28 cellular contexts compared by ENCODE assay signal in the genomic region with DNA sequence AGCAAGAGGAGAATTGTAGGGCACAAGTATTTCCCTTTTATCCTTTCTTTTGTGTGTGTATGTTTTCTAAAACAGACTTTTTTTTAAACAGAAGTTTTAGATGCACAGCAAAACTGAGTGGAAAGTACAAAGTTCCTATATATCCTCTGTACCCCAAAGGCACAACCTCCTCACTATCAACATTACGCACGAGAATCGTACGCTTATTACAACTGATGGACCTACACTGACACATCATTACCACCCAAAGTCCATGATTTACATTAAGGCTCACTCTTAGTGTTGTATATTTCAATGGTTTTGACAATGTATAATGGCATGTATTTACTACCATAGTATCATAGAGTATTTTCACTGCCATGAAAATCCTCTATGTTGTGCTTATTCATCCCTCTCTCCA.
"Had no signal": no experiment of that assay in that cellular context is flagged by ENCODE, and none has a peak within 500 bp of the region (broad histone marks: within the 10 kb centered on the region; RNA-seq: fewer than 3 reads in every experiment).

No MANE protein-coding gene starts in this region.

- H3K9me3 ChIP-seq: esophagus muscularis mucosa, gastroesophageal sphincter, heart left ventricle, left lung, pancreas, suprapubic skin, transverse colon, upper lobe of right lung, uterus had no signal

- H3K4me3 ChIP-seq: coronary artery, esophagus muscularis mucosa, gastroesophageal sphincter, heart left ventricle, hepatocyte, left lung, pancreas, smooth muscle cell, suprapubic skin, transverse colon, upper lobe of right lung, uterus had no signal

- H3K36me3 ChIP-seq: esophagus muscularis mucosa, heart left ventricle, left lung, pancreas, suprapubic skin, upper lobe of right lung, uterus had no signal

- ATAC-seq: foreskin keratinocyte; gastroesophageal sphincter; heart left ventricle; left cardiac atrium; left lung; naive thymus-derived CD4-positive, alpha-beta T cell; pancreas; sciatic nerve; stimulated activated naive CD8-positive, alpha-beta T cell treated with anti-CD3 and anti-CD28 coated beads, Interleukin-15, amount 100 ng/mL, for 72 hours; upper lobe of right lung had no signal

- H3K27me3 ChIP-seq: esophagus muscularis mucosa, foreskin keratinocyte, gastroesophageal sphincter, heart left ventricle, hepatocyte, left lung, pancreas, suprapubic skin, transverse colon, upper lobe of right lung, uterus had no signal

- H2AFZ ChIP-seq: hepatocyte had no signal

- H3K9me3 Mint-ChIP-seq: naive thymus-derived CD4-positive, alpha-beta T cell; stimulated activated naive CD8-positive, alpha-beta T cell treated with anti-CD3 and anti-CD28 coated beads, Interleukin-15, amount 100 ng/mL, for 72 hours had no signal

- H3K4me2 ChIP-seq: hepatocyte, smooth muscle cell had no signal

- H3K27me3 Mint-ChIP-seq: naive thymus-derived CD4-positive, alpha-beta T cell; stimulated activated naive CD8-positive, alpha-beta T cell treated with anti-CD3 and anti-CD28 coated beads, Interleukin-15, amount 100 ng/mL, for 72 hours had no signal

- H3K27ac ChIP-seq: coronary artery, esophagus muscularis mucosa, foreskin keratinocyte, gastroesophageal sphincter, heart left ventricle, hepatocyte, left lung, pancreas, suprapubic skin, transverse colon, upper lobe of right lung, uterus had no signal

- H3K4me1 ChIP-seq: foreskin keratinocyte, uterus had no signal

- H3K27ac Mint-ChIP-seq: stimulated activated naive CD8-positive, alpha-beta T cell treated with anti-CD3 and anti-CD28 coated beads, Interleukin-15, amount 100 ng/mL, for 72 hours had no signal

- DNase-seq: dermis blood vessel endothelial cell; effector memory CD4-positive, alpha-beta T cell; foreskin keratinocyte; heart left ventricle; left cardiac atrium; left lung; mesendoderm; midbrain; naive thymus-derived CD4-positive, alpha-beta T cell; occipital lobe; pancreas; stimulated activated CD4-positive, alpha-beta T cell treated with anti-CD3 and anti-CD28 coated beads, Interleukin-12 subunit alpha, Interleukin-12 subunit beta, amount 100 ng/mL, for 4 hours; stimulated activated CD4-positive, alpha-beta T cell treated with anti-CD3 and anti-CD28 coated beads, Interleukin-1b, Interleukin-23, amount 100 ng/mL, for 48 hours; stimulated activated CD4-positive, alpha-beta T cell treated with anti-CD3 and anti-CD28 coated beads, Interleukin-4, amount 100 ng/mL, for 1 hour; stimulated activated CD8-positive, alpha-beta memory T cell treated with anti-CD3 and anti-CD28 coated beads, Interleukin-4, amount 100 ng/mL, for 48 hours; stimulated activated naive CD4-positive, alpha-beta T cell; stimulated activated naive CD8-positive, alpha-beta T cell treated with anti-CD3 and anti-CD28 coated beads, Interleukin-15, amount 100 ng/mL, for 72 hours; transverse colon; upper lobe of right lung; uterus had no signal

- H3K4me3 Mint-ChIP-seq: naive thymus-derived CD4-positive, alpha-beta T cell; stimulated activated naive CD8-positive, alpha-beta T cell treated with anti-CD3 and anti-CD28 coated beads, Interleukin-15, amount 100 ng/mL, for 72 hours had no signal

- FAIRE-seq: endothelial cell of umbilical vein had no signal
